ENCODE assay signal across 22 cellular contexts in the genomic region with DNA sequence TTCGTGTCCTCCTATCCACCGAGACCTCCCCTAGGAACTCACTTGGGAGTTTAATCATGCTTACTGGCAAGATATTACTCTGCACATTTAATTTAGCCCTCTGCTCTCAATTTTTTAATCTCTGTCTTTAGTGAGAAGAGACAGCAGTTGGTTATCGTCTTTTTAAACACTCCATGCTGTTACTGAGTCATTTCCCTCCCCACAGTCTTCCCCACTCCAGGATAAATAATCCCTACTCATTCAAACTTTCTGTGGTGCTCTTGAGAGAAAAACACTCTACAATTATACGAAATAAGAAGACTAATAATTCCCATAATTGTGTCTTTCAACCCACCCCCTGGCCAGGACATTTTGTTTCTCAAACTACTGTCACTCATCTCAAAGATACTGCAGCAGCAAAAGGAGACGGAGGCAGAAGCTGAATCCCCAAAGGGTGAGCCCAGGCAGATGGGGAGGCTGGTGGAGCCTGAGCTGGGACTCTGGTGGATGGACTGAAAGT.
DNase-seq lines count a peak whose midpoint lies in the region; FAIRE-seq and TF ChIP-seq lines count a peak whose summit lies in the region.
"Had no signal": no experiment of that assay in that cellular context is flagged by ENCODE, and none has a peak within 500 bp of the region (broad histone marks: within the 10 kb centered on the region; RNA-seq: fewer than 3 reads in every experiment).

No MANE protein-coding gene starts in this region.

- H3K27me3 Mint-ChIP-seq in mesothelial cell of epicardium (ENCODE audit: low read depth) = no peaks in the 10 kb centered on the region
- no peaks in the 10 kb centered on the region for H3K27me3 Mint-ChIP-seq in CD4-positive, alpha-beta memory T cell
- H3K27me3 Mint-ChIP-seq: activated T-cell treated with anti-CD3 and anti-CD28 coated beads, Interleukin-2, amount 50 U/mL, for 24 hours had no signal

- no peak for FAIRE-seq in frontal cortex (lab: Jason Lieb, UNC)

- no peak for TF ChIP-seq EP300 in esophagus muscularis mucosa (IDR thresholded peaks at IDR 0.05)

- H3K27ac ChIP-seq in esophagus muscularis mucosa (replicated peaks in 1 of 4) = peak overlapping the region; percentile 41 to 55 (median 47)
- no peak overlapping the region for H3K27ac ChIP-seq in CD4-positive, alpha-beta memory T cell (ENCODE audit: low read depth, low read length)
- H3K27ac ChIP-seq: epithelial cell of prostate, thyroid gland had no signal

- no peak overlapping the region for H3K4me3 Mint-ChIP-seq in mesothelial cell of epicardium
- H3K4me3 Mint-ChIP-seq in CD4-positive, alpha-beta memory T cell = no peak overlapping the region
- H3K4me3 Mint-ChIP-seq: activated naive CD8-positive, alpha-beta T cell treated with anti-CD3 and anti-CD28 coated beads, Interleukin-2, amount 10 ng/mL, durations not matched to agents 7 days and 5 days; activated T-cell treated with anti-CD3 and anti-CD28 coated beads, Interleukin-2, amount 50 U/mL, for 24 hours; natural killer cell; T-helper 2 cell treated with Interferon-gamma antibody and Interleukin-4, amounts not matched to agents 5 μg/mL and 100 μg/mL, for 36 hours had no signal

- DNase-seq in AG20443 (ENCODE audit: low spot score) = peak; percentile 30
- peak; percentile 33 for DNase-seq in RPMI7951 (ENCODE audit: low read depth)
- DNase-seq in esophagus muscularis mucosa (ENCODE audit: extremely low spot score) = no peak
- no peak for DNase-seq in mesothelial cell of epicardium (ENCODE audit: low spot score in 2 of 2, unreplicated experiment in 2 of 2)
- no peak for DNase-seq in T-helper 1 cell
- no peak for DNase-seq in GM19240 (ENCODE audit: insufficient read length, low spot score)
- no peak for DNase-seq in CD4-positive, alpha-beta memory T cell
- DNase-seq in frontal cortex (ENCODE audit: low spot score in 2 of 2) = no peak
- DNase-seq: activated CD4-positive, alpha-beta T cell treated with anti-CD3 and anti-CD28 coated beads for 48 hours; activated naive CD8-positive, alpha-beta T cell treated with anti-CD3 and anti-CD28 coated beads, Interleukin-2, amount 10 ng/mL, durations not matched to agents 7 days and 5 days; activated T-cell treated with anti-CD3 and anti-CD28 coated beads, Interleukin-2, amount 50 U/mL, for 24 hours; Calu3; hypothalamus; Karpas-422; natural killer cell; NCI-H187; NCI-H526 treated with DMSO at 0.1 percent for 48 hours; RPMI8226; stimulated activated CD4-positive, alpha-beta T cell treated with anti-CD3 and anti-CD28 coated beads, Interleukin-2, amount 100 ng/mL, for 48 hours; thyroid gland had no signal

- 54% methylated on average over 5 of the region's 5 CpGs for WGBS in esophagus muscularis mucosa

- no peaks in the 10 kb centered on the region for H3K4me1 ChIP-seq in esophagus muscularis mucosa
- no peaks in the 10 kb centered on the region for H3K4me1 ChIP-seq in CD4-positive, alpha-beta memory T cell (ENCODE audit: insufficient read depth, low read length)

- no peak overlapping the region for H3K4me3 ChIP-seq in esophagus muscularis mucosa
- H3K4me3 ChIP-seq in CD4-positive, alpha-beta memory T cell (ENCODE audit: low read length in 2 of 2) = no peak overlapping the region
- H3K4me3 ChIP-seq: thyroid gland had no signal

- no peak for TF ChIP-seq POLR2A in esophagus muscularis mucosa (IDR thresholded peaks at IDR 0.05; ENCODE audit: low read depth)

- peak overlapping the region; percentile 79 for H3K27ac Mint-ChIP-seq in mesothelial cell of epicardium
- H3K27ac Mint-ChIP-seq in CD4-positive, alpha-beta memory T cell = no peak overlapping the region
- H3K27ac Mint-ChIP-seq: activated naive CD8-positive, alpha-beta T cell treated with anti-CD3 and anti-CD28 coated beads, Interleukin-2, amount 10 ng/mL, durations not matched to agents 7 days and 5 days; activated T-cell treated with anti-CD3 and anti-CD28 coated beads, Interleukin-2, amount 50 U/mL, for 24 hours; natural killer cell; T-helper 2 cell treated with Interferon-gamma antibody and Interleukin-4, amounts not matched to agents 5 μg/mL and 100 μg/mL, for 36 hours had no signal

- no peaks in the 10 kb centered on the region for H3K9me3 ChIP-seq in esophagus muscularis mucosa
- H3K9me3 ChIP-seq in CD4-positive, alpha-beta memory T cell (ENCODE audit: control insufficient read depth in 1 of 2, low read length in 2 of 2) = no peaks in the 10 kb centered on the region
- H3K9me3 ChIP-seq: thyroid gland had no signal

- POLR2A ChIA-PET in CD4-positive, alpha-beta memory T cell (lab: Charles Lee; ENCODE audit: partially characterized antibody) = no interaction called here

- intact Hi-C loops in esophagus muscularis mucosa (cut with DNase I) = no loop called here
- intact Hi-C loops in CD4-positive, alpha-beta memory T cell (cut with micrococcal nuclease) = no loop called here

- CTCF ChIA-PET in CD4-positive, alpha-beta memory T cell (lab: Charles Lee; ENCODE audit: partially characterized antibody) = no interaction called here

- H3K9me3 Mint-ChIP-seq in mesothelial cell of epicardium = peaks cover 6% of the 10 kb centered on the region
- no peaks in the 10 kb centered on the region for H3K9me3 Mint-ChIP-seq in CD4-positive, alpha-beta memory T cell
- H3K9me3 Mint-ChIP-seq: activated naive CD8-positive, alpha-beta T cell treated with anti-CD3 and anti-CD28 coated beads, Interleukin-2, amount 10 ng/mL, durations not matched to agents 7 days and 5 days; activated T-cell treated with anti-CD3 and anti-CD28 coated beads, Interleukin-2, amount 50 U/mL, for 24 hours; natural killer cell; T-helper 2 cell treated with Interferon-gamma antibody and Interleukin-4, amounts not matched to agents 5 μg/mL and 100 μg/mL, for 36 hours had no signal

- H3K36me3 ChIP-seq in esophagus muscularis mucosa = no peaks in the 10 kb centered on the region
- no peaks in the 10 kb centered on the region for H3K36me3 ChIP-seq in CD4-positive, alpha-beta memory T cell (ENCODE audit: insufficient read depth, low read length)
- H3K36me3 ChIP-seq: thyroid gland had no signal

- H3K36me3 Mint-ChIP-seq in mesothelial cell of epicardium = peaks cover 8% of the 10 kb centered on the region
- H3K36me3 Mint-ChIP-seq in CD4-positive, alpha-beta memory T cell = peaks cover 2 to 6% of the 10 kb centered on the region in 2 donors
- H3K36me3 Mint-ChIP-seq: activated naive CD8-positive, alpha-beta T cell treated with anti-CD3 and anti-CD28 coated beads, Interleukin-2, amount 10 ng/mL, durations not matched to agents 7 days and 5 days; natural killer cell had no signal

- peaks cover 42% of the 10 kb centered on the region for H3K4me1 Mint-ChIP-seq in mesothelial cell of epicardium
- H3K4me1 Mint-ChIP-seq in CD4-positive, alpha-beta memory T cell = peaks cover 0 to 12% (median 6%) of the 10 kb centered on the region in 4 donors
- H3K4me1 Mint-ChIP-seq: activated naive CD8-positive, alpha-beta T cell treated with anti-CD3 and anti-CD28 coated beads, Interleukin-2, amount 10 ng/mL, durations not matched to agents 7 days and 5 days; natural killer cell had no signal

- H3K27me3 ChIP-seq in esophagus muscularis mucosa = no peaks in the 10 kb centered on the region
- H3K27me3 ChIP-seq in CD4-positive, alpha-beta memory T cell (ENCODE audit: insufficient read depth, low read length) = no peaks in the 10 kb centered on the region
- H3K27me3 ChIP-seq: thyroid gland had no signal

- no peak for TF ChIP-seq CTCF in esophagus muscularis mucosa (IDR thresholded peaks at IDR 0.05)
- no peak for TF ChIP-seq CTCF in mesothelial cell of epicardium (IDR thresholded peaks at IDR 0.05; ENCODE audit: unreplicated experiment)

Comparison
In these comparisons a context has a peak if more than half of its experiments do, and no peak if none do; other contexts are left out.
1. DNase-seq: peak in AG20443 (single experiment) and RPMI7951 (single experiment); none in esophagus muscularis mucosa (single experiment), mesothelial cell of epicardium (0 of 2), T-helper 1 cell (0 of 5), GM19240 (single experiment), CD4-positive, alpha-beta memory T cell (0 of 5) and frontal cortex (0 of 2).